Comparison of ENCODE assay signal across 14 cellular contexts in the genomic region with DNA sequence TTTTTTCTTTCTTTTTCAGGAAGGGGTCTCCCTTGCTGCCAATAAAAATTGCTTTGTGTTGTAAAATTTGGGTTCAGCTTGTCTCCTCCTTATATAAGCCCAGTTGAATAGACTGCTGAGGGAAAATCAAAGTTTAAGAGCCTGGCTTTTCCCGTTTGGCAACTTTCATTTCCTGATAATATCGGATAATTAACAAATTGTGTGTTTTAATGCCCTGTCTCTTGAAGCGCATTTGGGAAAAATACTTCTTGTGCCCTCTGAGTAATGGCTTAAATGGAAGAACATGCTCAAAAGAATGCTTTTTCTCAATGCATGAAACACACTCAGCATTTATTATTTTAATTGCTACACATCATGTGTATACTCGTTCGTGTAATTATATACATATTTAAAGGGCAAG.
A peak's percentile ranks its signal among the peaks of the same experiment; 100 is the strongest.
DNase-seq lines count a peak whose midpoint lies in the region; FAIRE-seq and TF ChIP-seq lines count a peak whose summit lies in the region.
"Had no signal": no experiment of that assay in that cellular context is flagged by ENCODE, and none has a peak within 500 bp of the region (broad histone marks: within the 10 kb centered on the region; RNA-seq: fewer than 3 reads in every experiment).

No MANE protein-coding gene starts in this region.

- H3K4me1 ChIP-seq in HUES6 (ENCODE audit: control insufficient read depth, insufficient read depth, low read length) = peaks cover 23% of the 10 kb centered on the region
- H3K4me1 ChIP-seq in mesenchymal stem cell (ENCODE audit: control insufficient read depth, insufficient read depth, low read depth, low read length) = no peaks in the 10 kb centered on the region
- H3K4me1 ChIP-seq in suprapubic skin = peaks cover 51% of the 10 kb centered on the region

- no peak overlapping the region for H4K91ac ChIP-seq in mesenchymal stem cell (ENCODE audit: low read length)

- H2AFZ ChIP-seq in mesenchymal stem cell (ENCODE audit: low read depth, low read length) = no peak overlapping the region

- H2AK5ac ChIP-seq in mesenchymal stem cell (ENCODE audit: low read length, severe bottlenecking) = no peak overlapping the region

- no peak overlapping the region for H3K18ac ChIP-seq in mesenchymal stem cell (ENCODE audit: low read depth in 1 of 2, low read length in 2 of 2)

- DNase-seq in bronchial epithelial cell (ENCODE audit: low read depth) = peak; percentile 7
- no peak for DNase-seq in mesenchymal stem cell
- DNase-seq in suprapubic skin (ENCODE audit: low spot score in 2 of 2) = no peak
- DNase-seq in mesenteric fat pad (ENCODE audit: low spot score) = no peak
- no peak for DNase-seq in activated T-cell treated with anti-CD3 and anti-CD28 coated beads for 4 hours
- no peak for DNase-seq in epidermal melanocyte (ENCODE audit: insufficient read length, low spot score)
- no peak for DNase-seq in HEK293T (ENCODE audit: extremely low spot score)
- DNase-seq: central memory CD4-positive, alpha-beta T cell; DMS79; left ventricle myocardium superior had no signal

- no peak for FAIRE-seq in bronchial epithelial cell (lab: Jason Lieb, UNC)
- FAIRE-seq: HepG2 had no signal

- H3K27ac ChIP-seq in HUES6 (ENCODE audit: low read depth, low read length) = peak overlapping the region; percentile 99
- H3K27ac ChIP-seq in mesenchymal stem cell (ENCODE audit: low read length, poor library complexity, severe bottlenecking) = no peak overlapping the region
- peak overlapping the region; percentile 72 for H3K27ac ChIP-seq in suprapubic skin
- H3K27ac ChIP-seq: WERI-Rb-1 had no signal

- H3K4me3 ChIP-seq in HUES6 (ENCODE audit: low read depth, low read length) (peak overlapping the region; percentile 60), bronchial epithelial cell (ENCODE audit: low read depth, low read length) (no peak overlapping the region), mesenchymal stem cell (ENCODE audit: insufficient read depth in 1 of 2, low read depth in 1 of 2, low read length in 2 of 2) (peak overlapping the region in 1 of 2 experiments; percentile 82), suprapubic skin (peak overlapping the region; percentile 45)

- H3K79me1 ChIP-seq in mesenchymal stem cell (replicated peaks; ENCODE audit: low read length, poor library complexity, severe bottlenecking) = no peaks in the 10 kb centered on the region

- no peak overlapping the region for H2BK120ac ChIP-seq in mesenchymal stem cell (ENCODE audit: low read depth, low read length)

- no peak for TF ChIP-seq EP300 in suprapubic skin (IDR thresholded peaks at IDR 0.05)

- no peak overlapping the region for H2BK15ac ChIP-seq in mesenchymal stem cell (ENCODE audit: low read depth, poor library complexity, severe bottlenecking)

- TF ChIP-seq CTCF in bronchial epithelial cell (IDR thresholded peaks at IDR 0.05; ENCODE audit: insufficient read depth, low read length, severe bottlenecking) = no peak
- TF ChIP-seq CTCF in suprapubic skin (IDR thresholded peaks at IDR 0.05) = no peak

- no peak overlapping the region for H3K14ac ChIP-seq in mesenchymal stem cell (ENCODE audit: low read length in 2 of 2)

- H2BK5ac ChIP-seq in mesenchymal stem cell (ENCODE audit: low read depth, low read length, poor library complexity, severe bottlenecking) = no peak overlapping the region

- H3K36me3 ChIP-seq in HUES6 (ENCODE audit: control insufficient read depth, insufficient read depth, low read length) (no peaks in the 10 kb centered on the region), bronchial epithelial cell (ENCODE audit: control insufficient read depth, insufficient read depth, low read length) (no peaks in the 10 kb centered on the region), mesenchymal stem cell (ENCODE audit: control insufficient read depth in 1 of 2, insufficient read depth in 2 of 2, low read depth in 1 of 2, low read length in 2 of 2) (no peaks in the 10 kb centered on the region), suprapubic skin (no peaks in the 10 kb centered on the region)
- H3K36me3 ChIP-seq: heart left ventricle, WERI-Rb-1 had no signal

- H3K23ac ChIP-seq in mesenchymal stem cell (ENCODE audit: low read length in 2 of 2) = no peak overlapping the region

- no peak overlapping the region for H3K4ac ChIP-seq in mesenchymal stem cell (ENCODE audit: low read depth in 1 of 2, low read length in 2 of 2)

- H3K9ac ChIP-seq in HUES6 (ENCODE audit: low read length) = peak overlapping the region; percentile 7
- H3K9ac ChIP-seq in mesenchymal stem cell (ENCODE audit: low read length) = peak overlapping the region; percentile 92

- 85% methylated on average over 3 of the region's 5 CpGs for WGBS in mesenchymal stem cell
- WGBS in suprapubic skin = 17% methylated on average over 5 of the region's 5 CpGs

- no peak for TF ChIP-seq POLR2A in suprapubic skin (IDR thresholded peaks at IDR 0.05)

- no peak overlapping the region for H2BK12ac ChIP-seq in mesenchymal stem cell (ENCODE audit: low read length in 2 of 2)

- H4K8ac ChIP-seq in mesenchymal stem cell (ENCODE audit: low read length) = no peak overlapping the region

- H3K27me3 ChIP-seq in HUES6 (ENCODE audit: control insufficient read depth, insufficient read depth, low read length) (no peaks in the 10 kb centered on the region), bronchial epithelial cell (ENCODE audit: control insufficient read depth, insufficient read depth, low read length) (no peaks in the 10 kb centered on the region), mesenchymal stem cell (ENCODE audit: control insufficient read depth in 1 of 2, insufficient read depth in 1 of 2, low read length in 2 of 2) (peaks cover 0 to 4% of the 10 kb centered on the region in 2 experiments), suprapubic skin (no peaks in the 10 kb centered on the region)
- H3K27me3 ChIP-seq: heart left ventricle had no signal

- H3K4me2 ChIP-seq in mesenchymal stem cell (ENCODE audit: low read length, poor library complexity, severe bottlenecking) = no peak overlapping the region

- POLR2A ChIA-PET in HEK293T (lab: Yijun Ruan, JAX) = interaction anchor here (2.2 to 2.5 kb wide), 2 partner anchors 765 kb away, joined by 8 to 28 read pairs; a partner anchor contains a TSS

- H3K9me3 ChIP-seq in HUES6 (ENCODE audit: control insufficient read depth, insufficient read depth, low read depth, low read length) (no peaks in the 10 kb centered on the region), mesenchymal stem cell (ENCODE audit: control insufficient read depth, low read length) (no peaks in the 10 kb centered on the region), suprapubic skin (no peaks in the 10 kb centered on the region)
- H3K9me3 ChIP-seq: heart left ventricle had no signal

- CTCF ChIA-PET in HEK293T (lab: Yijun Ruan, JAX) = interaction anchor here (0.9 kb wide), 1 partner anchor 764 kb away, joined by 6 read pairs; no protein-coding TSS in a partner anchor

TF ChIP-seq in HEK293T, 16 proteins besides CTCF, POLR2A, EP300 and RAD21:
- TF ChIP-seq NFRKB (IDR thresholded peaks at IDR 0.05) (no peak), SUZ12 (IDR thresholded peaks at IDR 0.05) (no peak), SP1 (IDR thresholded peaks at IDR 0.05) (no peak), ARNT (IDR thresholded peaks at IDR 0.05) (no peak), BHLHE40 (IDR thresholded peaks at IDR 0.05; ENCODE audit: borderline replicate concordance) (no peak), TARDBP (IDR thresholded peaks at IDR 0.05) (no peak)
- TF ChIP-seq, protein P1, sequence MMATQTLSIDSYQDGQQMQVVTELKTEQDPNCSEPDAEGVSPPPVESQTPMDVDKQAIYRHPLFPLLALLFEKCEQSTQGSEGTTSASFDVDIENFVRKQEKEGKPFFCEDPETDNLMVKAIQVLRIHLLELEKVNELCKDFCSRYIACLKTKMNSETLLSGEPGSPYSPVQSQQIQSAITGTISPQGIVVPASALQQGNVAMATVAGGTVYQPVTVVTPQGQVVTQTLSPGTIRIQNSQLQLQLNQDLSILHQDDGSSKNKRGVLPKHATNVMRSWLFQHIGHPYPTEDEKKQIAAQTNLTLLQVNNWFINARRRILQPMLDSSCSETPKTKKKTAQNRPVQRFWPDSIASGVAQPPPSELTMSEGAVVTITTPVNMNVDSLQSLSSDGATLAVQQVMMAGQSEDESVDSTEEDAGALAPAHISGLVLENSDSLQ (IDR thresholded peaks at IDR 0.05) = no peak
